Comparison of ENCODE assay signal across 27 cellular contexts in the genomic region with DNA sequence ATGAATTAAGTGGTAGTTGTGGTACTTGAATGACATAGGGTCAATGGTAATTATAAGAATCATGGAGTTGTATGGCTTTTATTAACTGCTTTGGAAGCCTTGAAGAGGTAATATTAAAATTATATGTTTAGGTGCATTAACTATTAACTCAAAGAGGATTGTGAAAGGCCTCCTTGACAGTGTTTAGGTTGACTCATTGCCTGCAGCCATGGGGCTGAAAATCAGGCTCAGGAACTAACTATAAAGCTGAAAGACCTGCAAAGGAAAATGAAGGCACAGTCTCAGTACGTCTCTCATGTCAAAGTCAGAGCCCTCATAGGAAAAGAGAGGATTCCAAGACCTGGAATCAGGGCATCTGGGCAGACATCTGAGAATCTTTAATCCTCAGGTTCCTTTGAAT.
"Had no signal": no experiment of that assay in that cellular context is flagged by ENCODE, and none has a peak within 500 bp of the region (broad histone marks: within the 10 kb centered on the region; RNA-seq: fewer than 3 reads in every experiment).

No MANE protein-coding gene starts in this region.

- DNase-seq: activated B cell treated with CpG ODN at 0.5 μM for 24 hours; activated CD4-positive, alpha-beta T cell treated with anti-CD3 and anti-CD28 coated beads for 4 hours; activated CD4-positive, alpha-beta T cell treated with anti-CD3 and anti-CD28 coated beads, Interleukin-2, amount 50 U/mL, for 48 hours; activated CD8-positive, alpha-beta memory T cell treated with anti-CD3 and anti-CD28 coated beads for 24 hours; activated gamma-delta T cell; activated naive CD4-positive, alpha-beta T cell treated with anti-CD3 and anti-CD28 coated beads, Interleukin-2, amount 10 ng/mL, durations not matched to agents 7 days and 5 days; activated naive CD8-positive, alpha-beta T cell treated with anti-CD3 and anti-CD28 coated beads, Interleukin-2, amount 10 ng/mL, durations not matched to agents 7 days and 5 days; amniotic stem cell; brain microvascular endothelial cell; caudate nucleus; head of caudate nucleus; hippocampal formation; immature natural killer cell; kidney glomerular epithelial cell; lower lobe of right lung; mucosa of descending colon; right cardiac atrium; spleen; T-helper 1 cell; uterus had no signal

- ATAC-seq: left lobe of liver; mucosa of descending colon; natural killer cell treated with Interleukin-12 subunit alpha and Interleukin-12 subunit beta and Interleukin-15 and Interleukin-18, amount 100 ng/mL, for 72 hours; right cardiac atrium had no signal

- H3K36me3 ChIP-seq: brain microvascular endothelial cell, lower lobe of right lung, spleen, thoracic aorta, uterus had no signal

- FAIRE-seq: astrocyte, endothelial cell of umbilical vein had no signal

- H3K4me1 Mint-ChIP-seq: activated naive CD4-positive, alpha-beta T cell treated with anti-CD3 and anti-CD28 coated beads, Interleukin-2, amount 10 ng/mL, durations not matched to agents 7 days and 5 days; activated naive CD8-positive, alpha-beta T cell treated with anti-CD3 and anti-CD28 coated beads, Interleukin-2, amount 10 ng/mL, durations not matched to agents 7 days and 5 days; immature natural killer cell had no signal

- H3K4me1 ChIP-seq: uterus had no signal

- H3K9me3 ChIP-seq: lower lobe of right lung, mucosa of descending colon, spleen, thoracic aorta, uterus had no signal

- H3K4me3 Mint-ChIP-seq: activated B cell treated with CpG ODN at 0.5 μM for 24 hours; activated naive CD4-positive, alpha-beta T cell treated with anti-CD3 and anti-CD28 coated beads, Interleukin-2, amount 10 ng/mL, durations not matched to agents 7 days and 5 days; activated naive CD8-positive, alpha-beta T cell treated with anti-CD3 and anti-CD28 coated beads, Interleukin-2, amount 10 ng/mL, durations not matched to agents 7 days and 5 days; immature natural killer cell; natural killer cell treated with Interleukin-12 subunit alpha and Interleukin-12 subunit beta and Interleukin-15 and Interleukin-18, amount 100 ng/mL, for 72 hours; stimulated activated naive CD8-positive, alpha-beta T cell treated with anti-CD3 and anti-CD28 coated beads, Interleukin-15, Interleukin-2, amounts not matched to agents 100 ng/mL and 50 ng/mL, for 24 hours; T-helper 2 cell treated with Interferon-gamma antibody and Interleukin-4, amounts not matched to agents 5 μg/mL and 100 μg/mL, for 36 hours had no signal

- H3K9me3 Mint-ChIP-seq: activated B cell treated with CpG ODN at 0.5 μM for 24 hours; activated naive CD4-positive, alpha-beta T cell treated with anti-CD3 and anti-CD28 coated beads, Interleukin-2, amount 10 ng/mL, durations not matched to agents 7 days and 5 days; activated naive CD8-positive, alpha-beta T cell treated with anti-CD3 and anti-CD28 coated beads, Interleukin-2, amount 10 ng/mL, durations not matched to agents 7 days and 5 days; natural killer cell treated with Interleukin-12 subunit alpha and Interleukin-12 subunit beta and Interleukin-15 and Interleukin-18, amount 100 ng/mL, for 72 hours; stimulated activated naive CD8-positive, alpha-beta T cell treated with anti-CD3 and anti-CD28 coated beads, Interleukin-15, Interleukin-2, amounts not matched to agents 100 ng/mL and 50 ng/mL, for 24 hours; T-helper 2 cell treated with Interferon-gamma antibody and Interleukin-4, amounts not matched to agents 5 μg/mL and 100 μg/mL, for 36 hours had no signal

- H3K36me3 Mint-ChIP-seq: activated naive CD4-positive, alpha-beta T cell treated with anti-CD3 and anti-CD28 coated beads, Interleukin-2, amount 10 ng/mL, durations not matched to agents 7 days and 5 days; activated naive CD8-positive, alpha-beta T cell treated with anti-CD3 and anti-CD28 coated beads, Interleukin-2, amount 10 ng/mL, durations not matched to agents 7 days and 5 days; immature natural killer cell; natural killer cell treated with Interleukin-12 subunit alpha and Interleukin-12 subunit beta and Interleukin-15 and Interleukin-18, amount 100 ng/mL, for 72 hours had no signal

- H3K27ac Mint-ChIP-seq: activated B cell treated with CpG ODN at 0.5 μM for 24 hours; activated naive CD4-positive, alpha-beta T cell treated with anti-CD3 and anti-CD28 coated beads, Interleukin-2, amount 10 ng/mL, durations not matched to agents 7 days and 5 days; activated naive CD8-positive, alpha-beta T cell treated with anti-CD3 and anti-CD28 coated beads, Interleukin-2, amount 10 ng/mL, durations not matched to agents 7 days and 5 days; immature natural killer cell; natural killer cell treated with Interleukin-12 subunit alpha and Interleukin-12 subunit beta and Interleukin-15 and Interleukin-18, amount 100 ng/mL, for 72 hours; stimulated activated naive CD8-positive, alpha-beta T cell treated with anti-CD3 and anti-CD28 coated beads, Interleukin-15, Interleukin-2, amounts not matched to agents 100 ng/mL and 50 ng/mL, for 24 hours; T-helper 2 cell treated with Interferon-gamma antibody and Interleukin-4, amounts not matched to agents 5 μg/mL and 100 μg/mL, for 36 hours had no signal

- H3K27ac ChIP-seq: brain microvascular endothelial cell, lower lobe of right lung, spleen, thoracic aorta, uterus had no signal

- H3K4me3 ChIP-seq: lower lobe of right lung, mucosa of descending colon, spleen, thoracic aorta, uterus had no signal

- H3K27me3 ChIP-seq: brain microvascular endothelial cell, spleen, uterus had no signal
